Comparison of ENCODE assay signal across 17 cellular contexts in the genomic region with DNA sequence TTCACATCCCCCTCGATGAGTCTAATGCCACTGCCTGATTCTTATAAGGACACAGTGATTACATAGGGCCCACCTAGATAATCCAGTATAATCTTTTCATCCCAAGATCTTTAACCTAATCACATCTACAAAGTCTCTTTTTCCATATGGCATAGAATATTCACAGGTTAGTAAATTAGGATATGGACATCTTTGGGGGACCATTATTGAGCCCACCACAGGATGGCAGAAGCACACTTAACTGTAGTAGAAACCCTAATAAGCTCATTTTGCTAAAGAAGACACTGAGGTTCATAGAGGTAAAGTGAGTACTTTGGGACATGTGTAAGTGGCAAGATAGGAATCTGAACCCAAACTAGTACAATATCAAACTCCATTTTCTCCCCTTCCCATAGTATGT. TPM values are rescaled to one million over a fixed set of nuclear protein-coding genes. Genes with fewer than 3 reads are reported as not detected.
DNase-seq lines count a peak whose midpoint lies in the region; ATAC-seq and TF ChIP-seq lines count a peak whose summit lies in the region.
"Had no signal": no experiment of that assay in that cellular context is flagged by ENCODE, and none has a peak within 500 bp of the region (broad histone marks: within the 10 kb centered on the region; RNA-seq: fewer than 3 reads in every experiment).

No MANE protein-coding gene starts in this region.

- H3K27me3 Mint-ChIP-seq in glutamatergic neuron (ENCODE audit: unreplicated experiment): peaks cover 6% of the 10 kb centered on the region
- H3K27me3 Mint-ChIP-seq: CD4-positive, alpha-beta memory T cell had no signal

- peaks cover 50% of the 10 kb centered on the region for H3K4me1 ChIP-seq in BE2C
- H3K4me1 ChIP-seq: A549, BLaER1 had no signal

- H3K4me3 Mint-ChIP-seq in glutamatergic neuron (ENCODE audit: unreplicated experiment): no peak overlapping the region
- H3K4me3 Mint-ChIP-seq: CD4-positive, alpha-beta memory T cell had no signal

- peaks cover 45% of the 10 kb centered on the region for H3K4me1 Mint-ChIP-seq in glutamatergic neuron (ENCODE audit: low read depth, unreplicated experiment)
- H3K4me1 Mint-ChIP-seq: CD14-positive monocyte; CD4-positive, alpha-beta memory T cell had no signal

- H3K36me3 Mint-ChIP-seq in glutamatergic neuron (ENCODE audit: unreplicated experiment): peaks cover 8% of the 10 kb centered on the region
- H3K36me3 Mint-ChIP-seq: CD14-positive monocyte; CD4-positive, alpha-beta memory T cell had no signal

- no peak overlapping the region for H3K4me3 ChIP-seq in BE2C (ENCODE audit: low read depth, low read length)
- H3K4me3 ChIP-seq: A549, BLaER1, K562 had no signal

- DNase-seq in BE2C (no peak), NCI-H524 (lab: John Stamatoyannopoulos, UW) (peak; percentile 75 to 89), glutamatergic neuron (no peak)
- no peak for DNase-seq in activated CD4-positive, CD25-positive, alpha-beta regulatory T cell treated with anti-CD3 and anti-CD28 coated beads, Interleukin-2, amount 50 U/mL, for 72 hours
- DNase-seq: AML-193; CD4-positive, alpha-beta memory T cell; GOT3; H7; IMR-90 had no signal

- no peaks in the 10 kb centered on the region for H3K9me3 ChIP-seq in BE2C
- H3K9me3 ChIP-seq: A549, BLaER1 had no signal

- H3K27me3 ChIP-seq in BE2C: peaks cover 3% of the 10 kb centered on the region; the same call in 1 of the 2 replicates
- H3K27me3 ChIP-seq: BLaER1 had no signal

- ATAC-seq in GM21360 (IDR thresholded peaks at IDR 0.05; ENCODE audit: unreplicated experiment) (no peak), GM21423 (IDR thresholded peaks at IDR 0.05; ENCODE audit: unreplicated experiment) (no peak)
- ATAC-seq: A549, K562 had no signal

- TF ChIP-seq CTCF in BE2C (IDR thresholded peaks at IDR 0.05; ENCODE audit: low read depth, low read length) (peak; percentile 17), VCaP (conservative IDR thresholded peaks at IDR 0.05) (no peak), glutamatergic neuron (IDR thresholded peaks at IDR 0.05; ENCODE audit: partially characterized antibody, unreplicated experiment) (no peak)

- H3K27ac ChIP-seq in VCaP: peak overlapping the region; percentile 37; the same call in 1 of the 2 replicates
- H3K27ac ChIP-seq: 22Rv1, A549, BLaER1 had no signal

- H3K9me3 Mint-ChIP-seq in glutamatergic neuron (ENCODE audit: unreplicated experiment): peaks cover 3% of the 10 kb centered on the region

- H3K27ac Mint-ChIP-seq in glutamatergic neuron (ENCODE audit: unreplicated experiment): peak overlapping the region; percentile 96
- H3K27ac Mint-ChIP-seq: CD4-positive, alpha-beta memory T cell had no signal

- peaks cover 42% of the 10 kb centered on the region for H3K36me3 ChIP-seq in BE2C
- H3K36me3 ChIP-seq: BLaER1 had no signal

RNA-seq across cellular contexts. Expression of a gene that starts 38.9 kb away (rescaled TPM):
- 53.7 TPM for polyA plus RNA-seq in BE2C (2012; ENCODE audit: insufficient read depth, insufficient read length, low read depth)
- total RNA-seq in glutamatergic neuron (ENCODE audit: unreplicated experiment): 134 TPM
- polyA plus RNA-seq: CD14-positive monocyte had no signal

Comparison
In these comparisons a context has a peak if more than half of its experiments do, and no peak if none do; other contexts are left out.
1. DNase-seq: peak in NCI-H524 (2 of 2); none in BE2C (single experiment), glutamatergic neuron (single experiment) and activated CD4-positive, CD25-positive, alpha-beta regulatory T cell treated with anti-CD3 and anti-CD28 coated beads, Interleukin-2, amount 50 U/mL, for 72 hours (single experiment).